In the genomic region with DNA sequence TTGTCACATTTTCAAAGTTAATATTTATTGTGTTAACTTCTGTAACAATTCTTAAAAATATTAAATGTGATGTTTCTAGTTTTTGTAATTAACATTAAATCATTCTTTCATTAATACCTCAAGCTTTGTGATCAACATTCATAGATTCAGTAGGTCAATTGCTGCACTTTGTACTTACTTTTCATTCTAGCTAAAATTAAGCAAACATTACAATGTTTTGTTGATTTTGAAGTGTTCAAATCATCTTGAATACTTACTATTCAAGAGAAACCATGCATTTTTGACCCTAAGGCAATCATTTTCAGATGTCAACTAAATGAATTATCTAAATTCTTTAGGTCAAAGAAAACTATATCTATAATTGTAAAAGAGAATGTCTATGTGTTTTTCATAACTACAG, we compare ENCODE assay signal across 30 cellular contexts.
"Had no signal": no experiment of that assay in that cellular context is flagged by ENCODE, and none has a peak within 500 bp of the region (broad histone marks: within the 10 kb centered on the region; RNA-seq: fewer than 3 reads in every experiment).

No MANE protein-coding gene starts in this region.

- H3K27ac ChIP-seq: neutrophil, ovary, parathyroid adenoma, psoas muscle, skin epidermis, spleen, suprapubic skin, testis, tibial artery, transverse colon, upper lobe of right lung, uterus had no signal

- ATAC-seq: naive thymus-derived CD4-positive, alpha-beta T cell; natural killer cell treated with Interleukin-12 subunit alpha and Interleukin-12 subunit beta and Interleukin-15 and Interleukin-18, amount 100 ng/mL, for 72 hours; psoas muscle; right cardiac atrium; sciatic nerve; stimulated activated memory B cell treated with anti-CD40 and anti-IgM and Interleukin-4, amounts not matched to agents 10 μg/mL and 1 μg/mL and 100 μg/mL, for 72 hours; stimulated activated naive CD8-positive, alpha-beta T cell treated with anti-CD3 and anti-CD28 coated beads, Interleukin-15, amount 100 ng/mL, for 72 hours; stimulated activated naive CD8-positive, alpha-beta T cell treated with anti-CD3 and anti-CD28 coated beads, Interleukin-15, Interleukin-2, amounts not matched to agents 100 U/mL and 50 U/mL, for 24 hours; upper lobe of right lung had no signal

- DNase-seq: naive thymus-derived CD4-positive, alpha-beta T cell; nephron progenitor cell; nucleus accumbens; ovary; posterior cingulate gyrus; psoas muscle; right cardiac atrium; spleen; stimulated activated CD4-positive, alpha-beta T cell treated with anti-CD3 and anti-CD28 coated beads, Interleukin-12 subunit alpha, Interleukin-12 subunit beta, amount 100 ng/mL, for 4 hours; stimulated activated CD4-positive, alpha-beta T cell treated with anti-CD3 and anti-CD28 coated beads, Interleukin-1b, Interleukin-23, amount 100 ng/mL, for 48 hours; stimulated activated CD4-positive, alpha-beta T cell treated with anti-CD3 and anti-CD28 coated beads, Interleukin-4, amount 100 ng/mL, for 1 hour; stimulated activated CD4-positive, alpha-beta T cell treated with anti-CD3 and anti-CD28 coated beads, Interleukin-4, amount 100 ng/mL, for 4 hours; stimulated activated CD8-positive, alpha-beta memory T cell treated with anti-CD3 and anti-CD28 coated beads, Interleukin-4, amount 100 ng/mL, for 48 hours; stimulated activated naive CD4-positive, alpha-beta T cell; stimulated activated naive CD8-positive, alpha-beta T cell treated with anti-CD3 and anti-CD28 coated beads, Interleukin-15, amount 100 ng/mL, for 72 hours; stimulated activated naive CD8-positive, alpha-beta T cell treated with anti-CD3 and anti-CD28 coated beads, Interleukin-15, Interleukin-2, amounts not matched to agents 100 U/mL and 50 U/mL, for 24 hours; substantia nigra; testis; tibial artery; transverse colon; upper lobe of right lung; uterus had no signal

- H3K79me2 ChIP-seq: parathyroid adenoma had no signal

- H3K27me3 ChIP-seq: neutrophil, ovary, spleen, suprapubic skin, testis, tibial artery, transverse colon, upper lobe of right lung, uterus had no signal

- H3K4me3 ChIP-seq: ovary, psoas muscle, skin epidermis, smooth muscle cell, spleen, suprapubic skin, testis, tibial artery, transverse colon, upper lobe of right lung, uterus had no signal

- H2AFZ ChIP-seq: parathyroid adenoma had no signal

- H3K4me1 ChIP-seq: parathyroid adenoma, psoas muscle, spleen, suprapubic skin, testis, tibial artery, transverse colon, upper lobe of right lung, uterus had no signal

- H3K4me2 ChIP-seq: smooth muscle cell had no signal

- H3K9me3 ChIP-seq: neutrophil, ovary, psoas muscle, suprapubic skin, testis, tibial artery, transverse colon, upper lobe of right lung, uterus had no signal

- H3K36me3 ChIP-seq: neutrophil, ovary, spleen, suprapubic skin, tibial artery, transverse colon, upper lobe of right lung, uterus had no signal

- H3K9ac ChIP-seq: parathyroid adenoma had no signal
